20 cellular contexts compared by ENCODE assay signal in genomic region chr16:83845263-83845662, GRCh38. TPM values are rescaled to one million over a fixed set of nuclear protein-coding genes. Genes with fewer than 3 reads are reported as not detected.
DNase-seq lines count a peak whose midpoint lies in the region; ATAC-seq and TF ChIP-seq lines count a peak whose summit lies in the region.
"Had no signal": no experiment of that assay in that cellular context is flagged by ENCODE, and none has a peak within 500 bp of the region (broad histone marks: within the 10 kb centered on the region; RNA-seq: fewer than 3 reads in every experiment).

No MANE protein-coding gene starts in this region.

- H3K4me1 ChIP-seq in endodermal cell (ENCODE audit: control insufficient read depth, insufficient read depth, low read length) (peaks cover 8% of the 10 kb centered on the region), mesendoderm (ENCODE audit: control insufficient read depth, low read depth, low read length) (peaks cover 9% of the 10 kb centered on the region)

- no peak overlapping the region for H3K4me3 Mint-ChIP-seq in endodermal cell
- H3K4me3 Mint-ChIP-seq in stimulated activated memory B cell treated with anti-CD40 and anti-IgM and Interleukin-4, amounts not matched to agents 10 μg/mL and 1 μg/mL and 100 μg/mL, for 72 hours: no peak overlapping the region
- H3K4me3 Mint-ChIP-seq: CD8-positive, alpha-beta T cell; GM23338 had no signal

- no peaks in the 10 kb centered on the region for H3K36me3 Mint-ChIP-seq in endodermal cell (ENCODE audit: low read depth)
- H3K36me3 Mint-ChIP-seq in stimulated activated memory B cell treated with anti-CD40 and anti-IgM and Interleukin-4, amounts not matched to agents 10 μg/mL and 1 μg/mL and 100 μg/mL, for 72 hours: no peaks in the 10 kb centered on the region
- H3K36me3 Mint-ChIP-seq: CD8-positive, alpha-beta T cell; IgD-negative memory B cell had no signal

- H3K27ac ChIP-seq in endodermal cell (ENCODE audit: low read depth, low read length): no peak overlapping the region
- no peak overlapping the region for H3K27ac ChIP-seq in mesendoderm (ENCODE audit: low read depth, low read length)
- H3K27ac ChIP-seq: BLaER1 had no signal

- H3K9ac ChIP-seq in endodermal cell (ENCODE audit: extremely low read depth, low read length, poor library complexity, severe bottlenecking) (no peak overlapping the region), mesendoderm (ENCODE audit: low read length) (no peak overlapping the region)
- H3K9ac ChIP-seq: BLaER1 had no signal

- H3K27ac Mint-ChIP-seq in endodermal cell: no peak overlapping the region
- H3K27ac Mint-ChIP-seq in stimulated activated memory B cell treated with anti-CD40 and anti-IgM and Interleukin-4, amounts not matched to agents 10 μg/mL and 1 μg/mL and 100 μg/mL, for 72 hours: peak overlapping the region; percentile 63
- H3K27ac Mint-ChIP-seq: CD8-positive, alpha-beta T cell; GM23338 had no signal

- H3K18ac ChIP-seq in mesendoderm (ENCODE audit: low read length): no peak overlapping the region

- peak; percentile 57 for DNase-seq in Daoy (ENCODE audit: low read depth)
- peak; percentile 33 for DNase-seq in endodermal cell
- no peak for DNase-seq in mesendoderm
- DNase-seq in AG08395 (ENCODE audit: low spot score): no peak
- DNase-seq in iPS-NIHi11 (ENCODE audit: low spot score): no peak
- DNase-seq in NAMALWA (ENCODE audit: low spot score): no peak
- DNase-seq: ACHN; AML-193; CD8-positive, alpha-beta T cell; COR-L47; DMS 273 treated with DMSO at 0.1 percent for 48 hours; DMS53; DND-41; H7; KBM-7 had no signal

- peaks cover 12% of the 10 kb centered on the region for H3K9me3 Mint-ChIP-seq in endodermal cell
- no peaks in the 10 kb centered on the region for H3K9me3 Mint-ChIP-seq in stimulated activated memory B cell treated with anti-CD40 and anti-IgM and Interleukin-4, amounts not matched to agents 10 μg/mL and 1 μg/mL and 100 μg/mL, for 72 hours
- H3K9me3 Mint-ChIP-seq: CD8-positive, alpha-beta T cell; GM23338; IgD-negative memory B cell had no signal

- no peaks in the 10 kb centered on the region for H3K27me3 ChIP-seq in endodermal cell (ENCODE audit: control insufficient read depth, insufficient read depth, low read length, poor library complexity, severe bottlenecking)
- H3K27me3 ChIP-seq in mesendoderm (ENCODE audit: insufficient read depth, low read length, poor library complexity): no peaks in the 10 kb centered on the region
- H3K27me3 ChIP-seq: BLaER1 had no signal

- TF ChIP-seq CTCF in endodermal cell (conservative IDR thresholded peaks at IDR 0.05): no peak

- H3K23ac ChIP-seq in mesendoderm (ENCODE audit: low read length): no peak overlapping the region

- no peak overlapping the region for H3K4ac ChIP-seq in mesendoderm (ENCODE audit: low read depth, low read length)

- peaks cover 46% of the 10 kb centered on the region for H3K4me1 Mint-ChIP-seq in endodermal cell
- peaks cover 48% of the 10 kb centered on the region for H3K4me1 Mint-ChIP-seq in stimulated activated memory B cell treated with anti-CD40 and anti-IgM and Interleukin-4, amounts not matched to agents 10 μg/mL and 1 μg/mL and 100 μg/mL, for 72 hours

- peak overlapping the region; percentile 9 for H2BK120ac ChIP-seq in mesendoderm (ENCODE audit: low read depth, low read length)

- no peak overlapping the region for H2BK15ac ChIP-seq in mesendoderm (replicated peaks; ENCODE audit: low read depth)

- H3K27me3 Mint-ChIP-seq in endodermal cell (ENCODE audit: insufficient read depth): no peaks in the 10 kb centered on the region
- H3K27me3 Mint-ChIP-seq in stimulated activated memory B cell treated with anti-CD40 and anti-IgM and Interleukin-4, amounts not matched to agents 10 μg/mL and 1 μg/mL and 100 μg/mL, for 72 hours: no peaks in the 10 kb centered on the region
- H3K27me3 Mint-ChIP-seq: IgD-negative memory B cell had no signal

- peak overlapping the region; percentile 43 for H2BK5ac ChIP-seq in mesendoderm (ENCODE audit: low read length)

- no peaks in the 10 kb centered on the region for H3K79me1 ChIP-seq in mesendoderm (ENCODE audit: low read length)

- peak overlapping the region; percentile 57 for H3K56ac ChIP-seq in mesendoderm (ENCODE audit: low read length)

- no peak for ATAC-seq in stimulated activated memory B cell treated with anti-CD40 and anti-IgM and Interleukin-4, amounts not matched to agents 10 μg/mL and 1 μg/mL and 100 μg/mL, for 72 hours
- ATAC-seq: CD8-positive, alpha-beta T cell; GM23338; HepG2 had no signal

- H3K4me3 ChIP-seq in endodermal cell (ENCODE audit: low read length) (no peak overlapping the region), mesendoderm (ENCODE audit: low read length) (no peak overlapping the region)
- H3K4me3 ChIP-seq: BLaER1, GM23338 had no signal

- no peaks in the 10 kb centered on the region for H3K9me3 ChIP-seq in endodermal cell (ENCODE audit: control insufficient read depth, low read length)

- 92 to 95% methylated on average over 5 to 8 of the region's 8 CpGs for WGBS in endodermal cell (ENCODE audit: insufficient coverage in 1 of 2, insufficient read length in 1 of 2), 2 experiments
- WGBS in mesendoderm (ENCODE audit: extremely low coverage, insufficient coverage, low lambda C conversion rate): no CpG with 5 or more reads among the region's 8 CpGs

- peak overlapping the region; percentile 90 for H2AK5ac ChIP-seq in mesendoderm (ENCODE audit: low read length)

- H4K5ac ChIP-seq in mesendoderm (ENCODE audit: low read length): no peak overlapping the region

- H4K8ac ChIP-seq in mesendoderm (ENCODE audit: low read depth, low read length): no peak overlapping the region

- H3K4me2 ChIP-seq in mesendoderm (ENCODE audit: low read length): no peak overlapping the region
- H3K4me2 ChIP-seq: BLaER1, GM23338 had no signal

- H3K36me3 ChIP-seq in endodermal cell (ENCODE audit: control insufficient read depth, insufficient read depth, low read length): no peaks in the 10 kb centered on the region
- no peaks in the 10 kb centered on the region for H3K36me3 ChIP-seq in mesendoderm (ENCODE audit: control insufficient read depth, insufficient read depth, low read length)
- H3K36me3 ChIP-seq: BLaER1 had no signal

- no peaks in the 10 kb centered on the region for H3K79me2 ChIP-seq in mesendoderm (ENCODE audit: control insufficient read depth, insufficient read depth, low read length)

RNA-seq across cellular contexts. Expression of gene HSBP1, which starts 37.5 kb away (rescaled TPM):
- 17.6 and 22.8 TPM in 2 replicates for total RNA-seq in Daoy (2014; rRNA removed; shearing (Covaris generic))
- 100 to 1,000 TPM; 229 to 239 TPM for total RNA-seq in endodermal cell
- polyA plus RNA-seq in endodermal cell (2013, experiment 1 of 2): 229 TPM
- polyA plus RNA-seq in endodermal cell (2013, experiment 2 of 2): 209 TPM
- 235 TPM for polyA plus RNA-seq in mesendoderm (2013, experiment 1 of 2)
- polyA plus RNA-seq in mesendoderm (2013, experiment 2 of 2): 227 TPM

RNA-seq across cellular contexts. Expression of gene MLYCD, which starts 53.7 kb away (rescaled TPM):
- total RNA-seq in Daoy (2014; rRNA removed; shearing (Covaris generic)): 1.6 and 2.5 TPM in 2 replicates
- 10 to 100 TPM; 11.1 to 19.0 TPM for total RNA-seq in endodermal cell
- 3.6 TPM for polyA plus RNA-seq in endodermal cell (2013, experiment 1 of 2)
- polyA plus RNA-seq in endodermal cell (2013, experiment 2 of 2): 3.4 TPM
- polyA plus RNA-seq in mesendoderm (2013, experiment 1 of 2): 1.5 TPM
- polyA plus RNA-seq in mesendoderm (2013, experiment 2 of 2): 1.5 TPM

Comparison
In these comparisons a context has a peak if more than half of its experiments do, and no peak if none do; other contexts are left out.
1. DNase-seq: peak in Daoy (single experiment) and endodermal cell (single experiment); none in mesendoderm (single experiment), AG08395 (single experiment), iPS-NIHi11 (single experiment) and NAMALWA (single experiment).